21 cellular contexts compared by ENCODE assay signal in the genomic region with DNA sequence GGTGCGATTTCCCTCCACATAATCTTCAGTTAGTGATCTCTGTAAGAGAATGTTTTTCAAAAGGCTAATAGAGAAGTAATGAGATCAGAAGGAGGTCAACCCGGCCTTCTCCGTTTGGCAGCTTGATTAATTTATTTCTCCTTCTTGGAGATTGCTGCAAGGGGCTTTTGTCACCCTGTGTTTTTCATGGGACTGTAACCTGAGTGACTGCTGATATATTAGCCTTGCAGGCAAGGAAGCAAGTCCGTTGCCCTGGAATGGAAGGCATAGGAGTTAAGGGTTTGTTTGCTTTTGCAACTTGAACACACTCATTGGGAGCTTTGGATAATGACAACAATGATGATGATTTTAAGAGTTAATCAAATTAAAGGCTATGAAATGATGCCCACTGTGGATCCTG.
DNase-seq lines count a peak whose midpoint lies in the region; ATAC-seq and FAIRE-seq lines count a peak whose summit lies in the region.
"Had no signal": no experiment of that assay in that cellular context is flagged by ENCODE, and none has a peak within 500 bp of the region (broad histone marks: within the 10 kb centered on the region; RNA-seq: fewer than 3 reads in every experiment).

No MANE protein-coding gene starts in this region.

- DNase-seq in NCI-H510A treated with DMSO at 0.1 percent for 48 hours (lab: John Stamatoyannopoulos, UW), result peak; percentile 30
- no peak for DNase-seq in NCI-H510A (lab: John Stamatoyannopoulos, UW)
- DNase-seq in NCI-H82 (lab: John Stamatoyannopoulos, UW), result peak; percentile 69
- DNase-seq in pons (ENCODE audit: low spot score), result peak; percentile 0
- no peak for DNase-seq in activated CD4-positive, CD25-positive, alpha-beta regulatory T cell treated with anti-CD3 and anti-CD28 coated beads, Interleukin-2, amount 50 U/mL, for 72 hours
- DNase-seq in SHP77 (lab: John Stamatoyannopoulos, UW), result no peak
- DNase-seq: Calu3; CD4-positive, alpha-beta memory T cell; GOT3; HFFc6; KG1; NCI-H1105 treated with DMSO at 0.1 percent for 48 hours; NCI-H187; NCI-H524 treated with DMSO at 0.1 percent for 48 hours; RPMI8226; SIG-M5 had no signal

- FAIRE-seq in islet of Langerhans (lab: Jason Lieb, UNC), result peak; percentile 72
- FAIRE-seq: A204.1, GM12892, GM18507 had no signal

- no peak for ATAC-seq in HG02884 (IDR thresholded peaks at IDR 0.05; ENCODE audit: unreplicated experiment)

Comparison
In these comparisons a context has a peak if more than half of its experiments do, and no peak if none do; other contexts are left out.
1. DNase-seq: peak in NCI-H510A treated with DMSO at 0.1 percent for 48 hours (single experiment), NCI-H82 (single experiment) and pons (single experiment); none in NCI-H510A (single experiment), activated CD4-positive, CD25-positive, alpha-beta regulatory T cell treated with anti-CD3 and anti-CD28 coated beads, Interleukin-2, amount 50 U/mL, for 72 hours (single experiment) and SHP77 (0 of 2).